ENCODE assay signal across 13 cellular contexts in the genomic region with DNA sequence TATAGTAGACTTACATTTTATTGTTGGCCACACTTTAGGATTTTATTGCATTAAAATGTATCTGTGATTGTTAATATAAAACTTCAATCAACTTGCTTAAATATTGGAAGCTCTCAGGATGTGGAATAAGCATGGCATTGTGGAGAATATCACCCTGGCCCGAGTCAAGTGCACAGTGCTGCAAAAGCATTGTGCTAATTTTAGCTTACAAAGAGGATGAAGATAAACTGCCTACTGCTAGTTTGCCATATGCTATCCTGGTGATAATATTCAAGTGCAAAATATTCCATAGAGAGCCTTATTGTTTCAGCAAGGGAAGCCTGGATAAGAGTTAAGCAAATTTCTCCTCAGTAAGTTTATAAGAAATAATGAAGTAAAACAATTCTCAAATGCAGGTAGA. TPM values are rescaled to one million over a fixed set of nuclear protein-coding genes. Genes with fewer than 3 reads are reported as not detected.
DNase-seq lines count a peak whose midpoint lies in the region; ATAC-seq and TF ChIP-seq lines count a peak whose summit lies in the region.
"Had no signal": no experiment of that assay in that cellular context is flagged by ENCODE, and none has a peak within 500 bp of the region (broad histone marks: within the 10 kb centered on the region; RNA-seq: fewer than 3 reads in every experiment).

No MANE protein-coding gene starts in this region.

- in situ Hi-C loops in G401 (cut with HindIII; ENCODE audit: low sequenced_read_pairs), result no loop called here

- ATAC-seq in left lobe of liver, result peak; percentile 35
- ATAC-seq: activated CD8-positive, alpha-beta T cell treated with anti-CD3 and anti-CD28 coated beads, Interleukin-2, amount 10 ng/mL, durations not matched to agents 7 days and 5 days had no signal

- TF ChIP-seq CTCF in VCaP (conservative IDR thresholded peaks at IDR 0.05), result no peak

- DNase-seq in D341Med (ENCODE audit: low spot score) (peak; percentile 38), G401 (ENCODE audit: low spot score) (peak; percentile 89), left lobe of liver (ENCODE audit: low spot score) (no peak), NCI-H1436 treated with DMSO at 0.1 percent for 48 hours (lab: John Stamatoyannopoulos, UW) (no peak), MV-4-11 (lab: John Stamatoyannopoulos, UW) (no peak)
- DNase-seq in activated CD4-positive, alpha-beta T cell treated with anti-CD3 and anti-CD28 coated beads, Interleukin-2, amount 50 U/mL, for 4 hours, result no peak
- DNase-seq: activated CD8-positive, alpha-beta T cell treated with anti-CD3 and anti-CD28 coated beads, Interleukin-2, amount 10 ng/mL, durations not matched to agents 7 days and 5 days; effector memory CD4-positive, alpha-beta T cell; NCI-H446; Peyer's patch had no signal

- H3K27ac ChIP-seq in VCaP, result peak overlapping the region; percentile 76
- H3K27ac ChIP-seq: Peyer's patch, suprapubic skin had no signal

RNA-seq across cellular contexts. Expression of gene MEIS1, which starts 54.5 kb away (rescaled TPM):
- total RNA-seq in G401 (2014; rRNA removed; shearing (Covaris generic)), result 0.25 TPM in 1 of 2 replicates, not detected in the other
- 5.9 TPM for total RNA-seq in left lobe of liver
- total RNA-seq: activated CD8-positive, alpha-beta T cell treated with anti-CD3 and anti-CD28 coated beads, Interleukin-2, amount 10 ng/mL, durations not matched to agents 7 days and 5 days; activated T-helper 1 cell treated with anti-CD3 and anti-CD28 coated beads, Interleukin-12 subunit alpha, Interleukin-12 subunit beta, Interleukin-2, Interleukin-4 antibody, amounts not matched to agents 30 ng/mL and 10 ng/mL and 1 ng/mL, durations not matched to agents 14 hours and 24 hours and 36 hours had no signal

Comparison
In these comparisons a context has a peak if more than half of its experiments do, and no peak if none do; other contexts are left out.
1. DNase-seq: peak in D341Med (single experiment) and G401 (single experiment); none in left lobe of liver (single experiment), NCI-H1436 treated with DMSO at 0.1 percent for 48 hours (single experiment), activated CD4-positive, alpha-beta T cell treated with anti-CD3 and anti-CD28 coated beads, Interleukin-2, amount 50 U/mL, for 4 hours (0 of 2) and MV-4-11 (single experiment).